15 cellular contexts compared by ENCODE assay signal in genomic region chrX:109352121-109352556, GRCh38.
DNase-seq lines count a peak whose midpoint lies in the region; ATAC-seq and TF ChIP-seq lines count a peak whose summit lies in the region.
"Had no signal": no experiment of that assay in that cellular context is flagged by ENCODE, and none has a peak within 500 bp of the region (broad histone marks: within the 10 kb centered on the region; RNA-seq: fewer than 3 reads in every experiment).

No MANE protein-coding gene starts in this region.

- H3K4me3 Mint-ChIP-seq in stimulated activated naive CD8-positive, alpha-beta T cell treated with anti-CD3 and anti-CD28 coated beads, Interleukin-15, amount 100 ng/mL, for 72 hours = no peak overlapping the region

- no peaks in the 10 kb centered on the region for H3K9me3 ChIP-seq in GM23248 (ENCODE audit: low read depth)
- no peaks in the 10 kb centered on the region for H3K9me3 ChIP-seq in adrenal gland (replicated peaks in 1 of 3)

- no peaks in the 10 kb centered on the region for H3K9me3 Mint-ChIP-seq in stimulated activated naive CD8-positive, alpha-beta T cell treated with anti-CD3 and anti-CD28 coated beads, Interleukin-15, amount 100 ng/mL, for 72 hours

- peak; percentile 86 to 93 for ATAC-seq in left cardiac atrium
- peak; percentile 58 for ATAC-seq in omental fat pad (ENCODE audit: low FRiP score)
- ATAC-seq in stimulated activated naive CD8-positive, alpha-beta T cell treated with anti-CD3 and anti-CD28 coated beads, Interleukin-15, amount 100 ng/mL, for 72 hours = no peak
- no peak for ATAC-seq in HG02970 (IDR thresholded peaks at IDR 0.05; ENCODE audit: low FRiP score, unreplicated experiment)
- no peak for ATAC-seq in foreskin keratinocyte
- ATAC-seq: HCT116 had no signal

- H3K4me2 ChIP-seq in GM23248 (ENCODE audit: unreplicated experiment) = no peak overlapping the region
- H3K4me2 ChIP-seq: PC-9 had no signal

- peaks cover 7% of the 10 kb centered on the region for H3K27me3 Mint-ChIP-seq in stimulated activated naive CD8-positive, alpha-beta T cell treated with anti-CD3 and anti-CD28 coated beads, Interleukin-15, amount 100 ng/mL, for 72 hours

- intact Hi-C loops in adrenal gland (cut with DNase I) = no loop called here
- intact Hi-C loops in left cardiac atrium (cut with DNase I) = no loop called here

- no peak for TF ChIP-seq CTCF in adrenal gland (IDR thresholded peaks at IDR 0.05)
- no peak for TF ChIP-seq CTCF in omental fat pad (IDR thresholded peaks at IDR 0.05)
- TF ChIP-seq CTCF in foreskin keratinocyte (conservative IDR thresholded peaks at IDR 0.05) = no peak

- peaks cover 1% of the 10 kb centered on the region for H3K4me1 Mint-ChIP-seq in stimulated activated naive CD8-positive, alpha-beta T cell treated with anti-CD3 and anti-CD28 coated beads, Interleukin-15, amount 100 ng/mL, for 72 hours

- H3K27me3 ChIP-seq in GM23248 (replicated peaks; ENCODE audit: insufficient read depth) = no peaks in the 10 kb centered on the region
- peaks cover 4% of the 10 kb centered on the region for H3K27me3 ChIP-seq in adrenal gland
- H3K27me3 ChIP-seq in foreskin keratinocyte = no peaks in the 10 kb centered on the region

- H3K79me2 ChIP-seq in GM23248 (ENCODE audit: insufficient read depth) = no peaks in the 10 kb centered on the region

- H2AFZ ChIP-seq in GM23248 = no peak overlapping the region
- H2AFZ ChIP-seq: PC-9 had no signal

- H3K4me3 ChIP-seq in GM23248 (no peak overlapping the region), adrenal gland (no peak overlapping the region)
- H3K4me3 ChIP-seq: PC-9 had no signal

- no peak overlapping the region for H3K27ac Mint-ChIP-seq in stimulated activated naive CD8-positive, alpha-beta T cell treated with anti-CD3 and anti-CD28 coated beads, Interleukin-15, amount 100 ng/mL, for 72 hours

- in situ Hi-C loops in GM23248 (cut with MboI) = no loop called here

- no peaks in the 10 kb centered on the region for H3F3A ChIP-seq in GM23248 (ENCODE audit: insufficient read depth)

- DNase-seq in GM23248 = peak; percentile 33
- peak in 6 of 7 donors; percentile 8 to 59 (median 36) for DNase-seq in adrenal gland
- DNase-seq in left cardiac atrium = peak; percentile 40
- no peak for DNase-seq in omental fat pad (ENCODE audit: low spot score)
- no peak for DNase-seq in stimulated activated naive CD8-positive, alpha-beta T cell treated with anti-CD3 and anti-CD28 coated beads, Interleukin-15, amount 100 ng/mL, for 72 hours
- DNase-seq in caudate nucleus (lab: John Stamatoyannopoulos, UW) = no peak
- DNase-seq in foreskin keratinocyte = no peak
- DNase-seq: activated T-cell treated with anti-CD3 and anti-CD28 coated beads, Interleukin-2, amount 50 U/mL, for 48 hours; amniotic stem cell; effector CD4-positive, alpha-beta T cell; NCI-H1092; PC-9; stimulated activated CD4-positive, alpha-beta T cell treated with anti-CD3 and anti-CD28 coated beads, Interleukin-2, amount 100 ng/mL, for 24 hours had no signal

- no peaks in the 10 kb centered on the region for H4K20me1 ChIP-seq in GM23248 (ENCODE audit: insufficient read depth)

- H3K9ac ChIP-seq in GM23248 = no peak overlapping the region

- no peaks in the 10 kb centered on the region for H3K9me2 ChIP-seq in GM23248 (ENCODE audit: insufficient read depth)

- WGBS in GM23248 (ENCODE audit: low coverage in 1 of 2, low lambda C conversion rate in 2 of 2, missing lambda C conversion rate in 2 of 2), 2 experiments = 0 to 14% methylated on average over 2 of the region's 2 CpGs
- WGBS in adrenal gland, 4 donors = 18 to 74% (median 32%) methylated on average over 2 of the region's 2 CpGs

- H3K36me3 ChIP-seq in GM23248 (ENCODE audit: low read depth) = no peaks in the 10 kb centered on the region
- H3K36me3 ChIP-seq in adrenal gland (replicated peaks in 1 of 2) = no peaks in the 10 kb centered on the region

- no peak for TF ChIP-seq POLR2A in adrenal gland (IDR thresholded peaks at IDR 0.05)

- 0 out of 2 replicates have a peak, but pooled peaks cover 10% of the 10 kb centered on the region for H3K4me1 ChIP-seq in GM23248 (ENCODE audit: insufficient read depth)
- H3K4me1 ChIP-seq in adrenal gland (replicated peaks in 1 of 2) = no peaks in the 10 kb centered on the region
- peaks cover 4% of the 10 kb centered on the region for H3K4me1 ChIP-seq in foreskin keratinocyte

- H3K27ac ChIP-seq in GM23248 = no peak overlapping the region
- no peak overlapping the region for H3K27ac ChIP-seq in adrenal gland
- no peak overlapping the region for H3K27ac ChIP-seq in caudate nucleus (ENCODE audit: low read depth, low read length)
- no peak overlapping the region for H3K27ac ChIP-seq in foreskin keratinocyte
- H3K27ac ChIP-seq: PC-9 had no signal

Comparison
In these comparisons a context has a peak if more than half of its experiments do, and no peak if none do; other contexts are left out.
1. DNase-seq: peak in GM23248 (single experiment), adrenal gland (6 of 7) and left cardiac atrium (single experiment); none in omental fat pad (single experiment), stimulated activated naive CD8-positive, alpha-beta T cell treated with anti-CD3 and anti-CD28 coated beads, Interleukin-15, amount 100 ng/mL, for 72 hours (0 of 2), caudate nucleus (0 of 61) and foreskin keratinocyte (0 of 2).
2. ATAC-seq: peak in left cardiac atrium (2 of 2) and omental fat pad (single experiment); none in stimulated activated naive CD8-positive, alpha-beta T cell treated with anti-CD3 and anti-CD28 coated beads, Interleukin-15, amount 100 ng/mL, for 72 hours (single experiment), HG02970 (single experiment) and foreskin keratinocyte (single experiment).